ENCODE assay signal across 25 cellular contexts in the genomic region with DNA sequence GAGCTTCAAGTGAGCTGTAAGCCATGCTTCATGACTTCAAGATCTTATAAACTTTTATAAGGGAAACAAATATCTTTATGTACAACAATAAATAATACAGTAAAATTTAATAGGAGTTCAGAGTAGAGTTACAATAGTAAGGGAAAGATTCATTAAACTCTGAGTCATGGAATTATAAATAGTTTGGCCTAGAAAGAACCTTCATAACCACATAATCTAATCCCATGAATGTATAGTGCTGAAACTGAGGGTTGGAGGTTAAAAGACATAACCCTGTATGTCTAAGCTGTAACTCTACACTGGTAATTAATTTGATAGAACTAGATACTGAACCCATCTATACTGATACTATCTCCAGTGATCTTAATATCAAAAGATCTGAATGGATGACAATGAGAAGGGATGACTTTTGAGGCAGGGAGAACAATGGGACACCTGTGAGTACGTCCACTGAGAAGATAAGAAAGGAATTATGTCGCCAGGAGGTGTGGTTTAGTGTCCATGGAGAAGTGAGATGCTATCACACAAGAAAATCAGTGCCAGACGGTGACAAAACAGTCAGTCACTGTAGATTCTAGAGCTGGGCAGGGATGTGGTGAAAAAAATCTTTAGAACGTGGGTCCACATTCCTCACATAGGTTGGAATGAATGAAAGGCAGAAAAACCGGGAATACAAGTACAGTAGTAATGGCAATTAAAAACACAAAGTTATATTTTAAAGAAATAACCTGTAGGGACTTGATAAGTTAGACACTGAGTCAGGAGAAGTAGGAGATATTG. TPM values are rescaled to one million over a fixed set of nuclear protein-coding genes. Genes with fewer than 3 reads are reported as not detected.
DNase-seq lines count a peak whose midpoint lies in the region; ATAC-seq, FAIRE-seq and TF ChIP-seq lines count a peak whose summit lies in the region.
"Had no signal": no experiment of that assay in that cellular context is flagged by ENCODE, and none has a peak within 500 bp of the region (broad histone marks: within the 10 kb centered on the region; RNA-seq: fewer than 3 reads in every experiment).

No MANE protein-coding gene starts in this region.

- intact Hi-C loops in lower lobe of right lung (cut with DNase I), result no loop called here

- no peaks in the 10 kb centered on the region for H3K79me2 ChIP-seq in keratinocyte (ENCODE audit: control insufficient read depth, insufficient read depth, low read length)
- no peaks in the 10 kb centered on the region for H3K79me2 ChIP-seq in neural progenitor cell (ENCODE audit: low read depth)
- H3K79me2 ChIP-seq: hepatocyte had no signal

- ATAC-seq in lower lobe of right lung, result no peak
- ATAC-seq: right cardiac atrium had no signal

- dilution Hi-C loops in keratinocyte (cut with MboI; ENCODE audit: extremely low pct_ligation_motif_present, low sequenced_read_pairs), result no loop called here

- peaks cover 62% of the 10 kb centered on the region for H3K4me1 ChIP-seq in keratinocyte (ENCODE audit: control insufficient read depth, extremely low read depth, insufficient read depth, low read length)
- H3K4me1 ChIP-seq in lower lobe of right lung, result no peaks in the 10 kb centered on the region
- H3K4me1 ChIP-seq in neural progenitor cell, result no peaks in the 10 kb centered on the region
- H3K4me1 ChIP-seq: SJCRH30 had no signal

- no peaks in the 10 kb centered on the region for H3F3A ChIP-seq in neural progenitor cell (ENCODE audit: low read depth)

- H2AFZ ChIP-seq in keratinocyte (ENCODE audit: control insufficient read depth, low read length) (no peak overlapping the region), neural progenitor cell (replicated peaks) (no peak overlapping the region)
- H2AFZ ChIP-seq: hepatocyte had no signal

- H3K27me3 ChIP-seq in keratinocyte (ENCODE audit: control insufficient read depth, extremely low read depth, insufficient read depth, low read length), result no peaks in the 10 kb centered on the region
- no peaks in the 10 kb centered on the region for H3K27me3 ChIP-seq in lower lobe of right lung (ENCODE audit: low read depth)
- no peaks in the 10 kb centered on the region for H3K27me3 ChIP-seq in neural progenitor cell
- H3K27me3 ChIP-seq: hepatocyte, SJCRH30 had no signal

- TF ChIP-seq CTCF in 22Rv1 (IDR thresholded peaks at IDR 0.05), result no peak
- no peak for TF ChIP-seq CTCF in VCaP (conservative IDR thresholded peaks at IDR 0.05)
- no peak for TF ChIP-seq CTCF in keratinocyte (optimal IDR thresholded peaks at IDR 0.05 in 1 of 3, IDR thresholded peaks at IDR 0.05 in 1 of 3, conservative IDR thresholded peaks at IDR 0.05 in 1 of 3; ENCODE audit: extremely low read depth in 1 of 3, insufficient read depth in 2 of 3, low read length in 3 of 3)
- no peak for TF ChIP-seq CTCF in lower lobe of right lung (IDR thresholded peaks at IDR 0.05)
- no peak for TF ChIP-seq CTCF in neural progenitor cell (IDR thresholded peaks at IDR 0.05)

- H3K9me3 Mint-ChIP-seq in neural progenitor cell, result peaks cover 3% of the 10 kb centered on the region

- H3K4me2 ChIP-seq in keratinocyte (ENCODE audit: control insufficient read depth, extremely low read depth, insufficient read depth, low read depth, low read length), result peak overlapping the region; percentile 71
- H3K4me2 ChIP-seq in neural progenitor cell, result no peak overlapping the region
- H3K4me2 ChIP-seq: hepatocyte had no signal

- no peak overlapping the region for H3K9ac ChIP-seq in keratinocyte (ENCODE audit: control insufficient read depth, extremely low read depth, insufficient read depth, low read length)
- H3K9ac ChIP-seq in neural progenitor cell, result no peak overlapping the region

- DNase-seq in HCEC 1CT, result peak; percentile 2
- no peak for DNase-seq in keratinocyte (ENCODE audit: low read depth, low spot score)
- no peak for DNase-seq in lower lobe of right lung
- DNase-seq in activated naive CD4-positive, alpha-beta T cell (lab: John Stamatoyannopoulos, UW), result no peak
- no peak for DNase-seq in neural progenitor cell (ENCODE audit: low spot score)
- no peak for DNase-seq in 8988T
- DNase-seq: activated CD4-positive, alpha-beta T cell treated with anti-CD3 and anti-CD28 coated beads, Interleukin-2, amount 10 ng/mL, durations not matched to agents 24 days and 14 days; endodermal cell; GOT3; Kasumi-1; naive B cell; NCI-H1092; NCI-H510A treated with DMSO at 0.1 percent for 48 hours; right cardiac atrium; SJCRH30 had no signal

- FAIRE-seq in keratinocyte (lab: Jason Lieb, UNC), result no peak
- FAIRE-seq: colon, GM12891 had no signal

- no peak overlapping the region for H3K4me3 Mint-ChIP-seq in neural progenitor cell
- H3K4me3 Mint-ChIP-seq: activated CD4-positive, alpha-beta T cell treated with anti-CD3 and anti-CD28 coated beads, Interleukin-2, amount 10 ng/mL, durations not matched to agents 24 days and 14 days; activated naive CD8-positive, alpha-beta T cell; endodermal cell; naive B cell had no signal

- H3K27me3 Mint-ChIP-seq in neural progenitor cell (ENCODE audit: insufficient read depth, low read depth), result peaks cover 9% of the 10 kb centered on the region
- H3K27me3 Mint-ChIP-seq: activated naive CD8-positive, alpha-beta T cell had no signal

- no peaks in the 10 kb centered on the region for H3K36me3 Mint-ChIP-seq in neural progenitor cell
- H3K36me3 Mint-ChIP-seq: naive B cell had no signal

- H4K20me1 ChIP-seq in keratinocyte (ENCODE audit: control insufficient read depth, extremely low read depth, insufficient read depth, low read length) (no peaks in the 10 kb centered on the region), neural progenitor cell (ENCODE audit: low read depth) (no peaks in the 10 kb centered on the region)

- H3K27ac Mint-ChIP-seq in neural progenitor cell, result no peak overlapping the region
- H3K27ac Mint-ChIP-seq: activated CD4-positive, alpha-beta T cell treated with anti-CD3 and anti-CD28 coated beads, Interleukin-2, amount 10 ng/mL, durations not matched to agents 24 days and 14 days; activated naive CD8-positive, alpha-beta T cell; endodermal cell had no signal

- H3K9me3 ChIP-seq in keratinocyte (ENCODE audit: control insufficient read depth, low read depth, low read length), result no peaks in the 10 kb centered on the region
- H3K9me3 ChIP-seq in lower lobe of right lung, result no peaks in the 10 kb centered on the region
- no peaks in the 10 kb centered on the region for H3K9me3 ChIP-seq in neural progenitor cell (ENCODE audit: low read depth)
- H3K9me3 ChIP-seq: SJCRH30 had no signal

- H3K27ac ChIP-seq in 22Rv1 (peak overlapping the region; percentile 51), VCaP (peak overlapping the region; percentile 95), keratinocyte (ENCODE audit: control insufficient read depth, insufficient read depth, low read length) (peak overlapping the region; percentile 58), lower lobe of right lung (no peak overlapping the region), neural progenitor cell (no peak overlapping the region)
- H3K27ac ChIP-seq: hepatocyte, SJCRH30 had no signal

- H3K4me3 ChIP-seq in keratinocyte (ENCODE audit: control insufficient read depth in 2 of 3, extremely low read depth in 1 of 3, insufficient read depth in 2 of 3, low read depth in 1 of 3, low read length in 3 of 3), result peak overlapping the region in 1 of 3 experiments; percentile 43
- H3K4me3 ChIP-seq in lower lobe of right lung, result no peak overlapping the region
- no peak overlapping the region for H3K4me3 ChIP-seq in neural progenitor cell
- H3K4me3 ChIP-seq: hepatocyte, SJCRH30 had no signal

- H3K36me3 ChIP-seq in keratinocyte (ENCODE audit: control insufficient read depth in 2 of 2, extremely low read depth in 1 of 2, insufficient read depth in 2 of 2, low read length in 2 of 2), result no peaks in the 10 kb centered on the region
- H3K36me3 ChIP-seq in lower lobe of right lung, result no peaks in the 10 kb centered on the region
- H3K36me3 ChIP-seq in neural progenitor cell, result no peaks in the 10 kb centered on the region
- H3K36me3 ChIP-seq: SJCRH30 had no signal

- H3K9me1 ChIP-seq in keratinocyte (ENCODE audit: control insufficient read depth, extremely low read depth, insufficient read depth, low read length), result no peaks in the 10 kb centered on the region

- no peaks in the 10 kb centered on the region for H3K4me1 Mint-ChIP-seq in neural progenitor cell
- H3K4me1 Mint-ChIP-seq: activated CD4-positive, alpha-beta T cell treated with anti-CD3 and anti-CD28 coated beads, Interleukin-2, amount 10 ng/mL, durations not matched to agents 24 days and 14 days; naive B cell had no signal

RNA-seq across cellular contexts. Expression of a gene that starts 1.1 kb away (rescaled TPM):
- 0.15 to 0.75 TPM (median 0.37 TPM) in 3 replicates for polyA plus RNA-seq in keratinocyte
- 1.9 TPM for polyA plus RNA-seq in keratinocyte (2011; ENCODE audit: low read depth)
- polyA plus RNA-seq in keratinocyte (2011; cell fraction: cytosol; rRNA removed), result 0.47 and 0.73 TPM in 2 replicates
- polyA plus RNA-seq in keratinocyte (2011; cell fraction: nucleus; rRNA removed), result 0.49 and 0.56 TPM in 2 replicates
- polyA plus RNA-seq in keratinocyte (2012; ENCODE audit: low replicate concordance), result 0.22 and 6.2 TPM in 2 replicates
- 0.69 TPM in 1 of 3 replicates, not detected in the others for polyA minus RNA-seq in keratinocyte
- polyA minus RNA-seq in keratinocyte (2011; cell fraction: cytosol; rRNA and poly(A)+ RNA removed), result not detected
- not detected in 2 replicates for polyA minus RNA-seq in keratinocyte (2011; cell fraction: nucleus; rRNA and poly(A)+ RNA removed)
- total RNA-seq in lower lobe of right lung (not detected), neural progenitor cell (ENCODE audit: low replicate concordance) (not detected in 2 replicates)
- total RNA-seq: activated CD4-positive, alpha-beta T cell treated with anti-CD3 and anti-CD28 coated beads, Interleukin-2, amount 10 ng/mL, durations not matched to agents 24 days and 14 days; endodermal cell; hepatocyte; lung microvascular endothelial cell; osteoblast; right cardiac atrium; SJCRH30; T-helper 1 cell treated with Interleukin-12 subunit alpha and Interleukin-12 subunit beta and Interleukin-4 antibody, amounts not matched to agents 30 ng/mL and 1 ng/mL, for 36 hours; ureter had no signal
- polyA plus RNA-seq: hepatocyte, right cardiac atrium had no signal

RNA-seq across cellular contexts. Expression of a gene that starts 9.9 kb away (rescaled TPM):
- polyA plus RNA-seq in keratinocyte, result 1.7 to 7.9 TPM (median 3.9 TPM) in 3 replicates
- 30.2 TPM for polyA plus RNA-seq in keratinocyte (2011; ENCODE audit: low read depth)
- polyA plus RNA-seq in keratinocyte (2011; cell fraction: cytosol; rRNA removed), result 1.5 and 3.2 TPM in 2 replicates
- 2.3 and 2.4 TPM in 2 replicates for polyA plus RNA-seq in keratinocyte (2011; cell fraction: nucleus; rRNA removed)
- polyA plus RNA-seq in keratinocyte (2012; ENCODE audit: low replicate concordance), result 1.2 and 38.5 TPM in 2 replicates
- 0.85 to 5.1 TPM (median 3.0 TPM) in 3 replicates for polyA minus RNA-seq in keratinocyte
- polyA minus RNA-seq in keratinocyte (2011; cell fraction: cytosol; rRNA and poly(A)+ RNA removed), result 1.3 TPM
- polyA minus RNA-seq in keratinocyte (2011; cell fraction: nucleus; rRNA and poly(A)+ RNA removed), result 1.6 and 2.7 TPM in 2 replicates
- total RNA-seq in lower lobe of right lung, result not detected
- total RNA-seq in neural progenitor cell (ENCODE audit: low replicate concordance), result not detected in 2 replicates
- total RNA-seq: activated CD4-positive, alpha-beta T cell treated with anti-CD3 and anti-CD28 coated beads, Interleukin-2, amount 10 ng/mL, durations not matched to agents 24 days and 14 days; endodermal cell; lung microvascular endothelial cell; osteoblast; right cardiac atrium; SJCRH30; T-helper 1 cell treated with Interleukin-12 subunit alpha and Interleukin-12 subunit beta and Interleukin-4 antibody, amounts not matched to agents 30 ng/mL and 1 ng/mL, for 36 hours; ureter had no signal
- polyA plus RNA-seq: right cardiac atrium had no signal

RNA-seq across cellular contexts. Expression of a gene that starts 16.2 kb away (rescaled TPM):
- polyA plus RNA-seq in keratinocyte, result 0.14 to 0.21 TPM (median 0.14 TPM) in 3 replicates
- polyA plus RNA-seq in keratinocyte (2011; ENCODE audit: low read depth), result 0.34 TPM
- 0.21 TPM in 1 of 2 replicates, not detected in the other for polyA plus RNA-seq in keratinocyte (2011; cell fraction: cytosol; rRNA removed)
- 0.19 TPM in 1 of 2 replicates, not detected in the other for polyA plus RNA-seq in keratinocyte (2011; cell fraction: nucleus; rRNA removed)
- polyA plus RNA-seq in keratinocyte (2012; ENCODE audit: low replicate concordance), result 0.10 and 1.5 TPM in 2 replicates
- polyA minus RNA-seq in keratinocyte, result not detected in 3 replicates
- polyA minus RNA-seq in keratinocyte (2011; cell fraction: cytosol; rRNA and poly(A)+ RNA removed), result not detected
- not detected in 2 replicates for polyA minus RNA-seq in keratinocyte (2011; cell fraction: nucleus; rRNA and poly(A)+ RNA removed)
- not detected for total RNA-seq in lower lobe of right lung
- not detected in 2 replicates for total RNA-seq in neural progenitor cell (ENCODE audit: low replicate concordance)
- total RNA-seq: activated CD4-positive, alpha-beta T cell treated with anti-CD3 and anti-CD28 coated beads, Interleukin-2, amount 10 ng/mL, durations not matched to agents 24 days and 14 days; endodermal cell; hepatocyte; lung microvascular endothelial cell; osteoblast; right cardiac atrium; SJCRH30; T-helper 1 cell treated with Interleukin-12 subunit alpha and Interleukin-12 subunit beta and Interleukin-4 antibody, amounts not matched to agents 30 ng/mL and 1 ng/mL, for 36 hours; ureter had no signal
- polyA plus RNA-seq: hepatocyte, right cardiac atrium had no signal

RNA-seq across cellular contexts. Expression of a gene that starts 58.5 kb away (rescaled TPM):
- polyA plus RNA-seq in keratinocyte, result 114 to 190 TPM (median 128 TPM) in 3 replicates
- 78.2 TPM for polyA plus RNA-seq in keratinocyte (2011; ENCODE audit: low read depth)
- polyA plus RNA-seq in keratinocyte (2011; cell fraction: cytosol; rRNA removed), result 135 and 172 TPM in 2 replicates
- polyA plus RNA-seq in keratinocyte (2011; cell fraction: nucleus; rRNA removed), result 163 and 216 TPM in 2 replicates
- polyA plus RNA-seq in keratinocyte (2012; ENCODE audit: low replicate concordance), result 86.5 and 244 TPM in 2 replicates
- 115 to 344 TPM (median 161 TPM) in 3 replicates for polyA minus RNA-seq in keratinocyte
- 83.3 TPM for polyA minus RNA-seq in keratinocyte (2011; cell fraction: cytosol; rRNA and poly(A)+ RNA removed)
- polyA minus RNA-seq in keratinocyte (2011; cell fraction: nucleus; rRNA and poly(A)+ RNA removed), result 66.6 and 115 TPM in 2 replicates
- total RNA-seq in lower lobe of right lung (20.1 TPM), neural progenitor cell (ENCODE audit: low replicate concordance) (not detected in 2 replicates)
- total RNA-seq: endodermal cell, lung microvascular endothelial cell, osteoblast, SJCRH30 had no signal

Comparison
In these comparisons a context has a peak if more than half of its experiments do, and no peak if none do; other contexts are left out.
1. H3K27ac ChIP-seq: peak in 22Rv1 (single experiment), VCaP (single experiment) and keratinocyte (single experiment); none in lower lobe of right lung (single experiment) and neural progenitor cell (single experiment).